24 cellular contexts compared by ENCODE assay signal in genomic region chr2:152441961-152442360, GRCh38.
DNase-seq lines count a peak whose midpoint lies in the region; ATAC-seq, FAIRE-seq and TF ChIP-seq lines count a peak whose summit lies in the region.
"Had no signal": no experiment of that assay in that cellular context is flagged by ENCODE, and none has a peak within 500 bp of the region (broad histone marks: within the 10 kb centered on the region; RNA-seq: fewer than 3 reads in every experiment).

No MANE protein-coding gene starts in this region.

- H3K4me3 Mint-ChIP-seq in WTC11: no peak overlapping the region
- H3K4me3 Mint-ChIP-seq: brain; CD4-positive, alpha-beta memory T cell; stimulated activated memory B cell treated with anti-CD40 and anti-IgM and Interleukin-4, amounts not matched to agents 10 μg/mL and 1 μg/mL and 100 μg/mL, for 72 hours had no signal

- no peaks in the 10 kb centered on the region for H3K27me3 Mint-ChIP-seq in WTC11 (ENCODE audit: low read depth)

- CTCF ChIA-PET in WTC11 (lab: Charles Lee): interaction anchor here (1.6 kb wide), 1 partner anchor 105 kb away, joined by 3 read pairs; no protein-coding TSS in a partner anchor

- no peak for TF ChIP-seq POLR2A in GM12891 (IDR thresholded peaks at IDR 0.05; ENCODE audit: low read depth, low read length)

- peaks cover 82% of the 10 kb centered on the region for H3K4me1 Mint-ChIP-seq in WTC11

- DNase-seq in GM12891 (ENCODE audit: insufficient read length, low spot score) (no peak), WTC11 (ENCODE audit: low spot score) (no peak), NCI-H524 treated with DMSO at 0.1 percent for 48 hours (lab: John Stamatoyannopoulos, UW) (no peak), NCI-H1417 (lab: John Stamatoyannopoulos, UW) (no peak), NCI-H1694 (lab: John Stamatoyannopoulos, UW) (no peak)
- DNase-seq in activated CD4-positive, CD25-positive, alpha-beta regulatory T cell treated with anti-CD3 and anti-CD28 coated beads, Interleukin-2, amount 50 U/mL, for 72 hours: no peak
- DNase-seq: activated T-cell treated with anti-CD3 and anti-CD28 coated beads, Interleukin-2, amount 50 U/mL, for 1 hour; CD4-positive, alpha-beta memory T cell; effector memory CD4-positive, alpha-beta T cell; GOT3; MV-4-11; NCI-H187 treated with DMSO at 0.1 percent for 48 hours; NCI-H774; psoas muscle; stimulated activated CD4-positive, alpha-beta T cell treated with anti-CD3 and anti-CD28 coated beads, Interleukin-1b, Interleukin-23, amount 100 ng/mL, for 48 hours; T-helper 9 cell; testis; uterus had no signal

- POLR2A ChIA-PET in WTC11 (lab: Charles Lee): no interaction called here

- H3K27ac Mint-ChIP-seq in WTC11: peak overlapping the region; percentile 38
- H3K27ac Mint-ChIP-seq: CD4-positive, alpha-beta memory T cell; stimulated activated memory B cell treated with anti-CD40 and anti-IgM and Interleukin-4, amounts not matched to agents 10 μg/mL and 1 μg/mL and 100 μg/mL, for 72 hours had no signal

- ATAC-seq in GM21515 (IDR thresholded peaks at IDR 0.05; ENCODE audit: unreplicated experiment): peak; percentile 65
- peak; percentile 55 for ATAC-seq in WTC11
- ATAC-seq: psoas muscle; stimulated activated memory B cell treated with anti-CD40 and anti-IgM and Interleukin-4, amounts not matched to agents 10 μg/mL and 1 μg/mL and 100 μg/mL, for 72 hours had no signal

- no peaks in the 10 kb centered on the region for H3K9me3 Mint-ChIP-seq in WTC11
- H3K9me3 Mint-ChIP-seq: brain; stimulated activated memory B cell treated with anti-CD40 and anti-IgM and Interleukin-4, amounts not matched to agents 10 μg/mL and 1 μg/mL and 100 μg/mL, for 72 hours had no signal

- FAIRE-seq in GM12891 (lab: Jason Lieb, UNC): no peak
- FAIRE-seq: frontal cortex, G401.6, keratinocyte had no signal

- no peaks in the 10 kb centered on the region for H3K36me3 Mint-ChIP-seq in WTC11
- H3K36me3 Mint-ChIP-seq: brain; CD4-positive, alpha-beta memory T cell; stimulated activated memory B cell treated with anti-CD40 and anti-IgM and Interleukin-4, amounts not matched to agents 10 μg/mL and 1 μg/mL and 100 μg/mL, for 72 hours had no signal

- TF ChIP-seq CTCF in WTC11 (IDR thresholded peaks at IDR 0.05): no peak

TF ChIP-seq in GM12891, 5 proteins besides CTCF, POLR2A, EP300 and RAD21:
- TF ChIP-seq SPI1 (IDR thresholded peaks at IDR 0.05; ENCODE audit: low read depth, low read length) (peak; percentile 35; the same call in 1 of the 2 replicates), TAF1 (IDR thresholded peaks at IDR 0.05; ENCODE audit: low read depth, low read length) (no peak)

TF ChIP-seq in WTC11, 78 proteins besides CTCF, POLR2A, EP300 and RAD21:
- no peak for TF ChIP-seq HMGA2 (CRISPR knock-in tag; IDR thresholded peaks at IDR 0.05)
